ENCODE assay signal across 9 cellular contexts in genomic region chr12:56160894-56161667, GRCh38.
DNase-seq lines count a peak whose midpoint lies in the region; ATAC-seq and TF ChIP-seq lines count a peak whose summit lies in the region.
"Had no signal": no experiment of that assay in that cellular context is flagged by ENCODE, and none has a peak within 500 bp of the region (broad histone marks: within the 10 kb centered on the region; RNA-seq: fewer than 3 reads in every experiment).

No MANE protein-coding gene starts in this region.

- peaks cover 39% of the 10 kb centered on the region for H3K4me1 ChIP-seq in HUES6 (ENCODE audit: control insufficient read depth, insufficient read depth, low read length)
- peaks cover 13 to 42% of the 10 kb centered on the region in 2 donors for H3K4me1 ChIP-seq in muscle layer of duodenum (ENCODE audit: control insufficient read depth in 1 of 2, insufficient read depth in 2 of 2, low read length in 2 of 2)

- TF ChIP-seq CTCF in 22Rv1 (IDR thresholded peaks at IDR 0.05): no peak

- ATAC-seq in HG03571 (IDR thresholded peaks at IDR 0.05; ENCODE audit: unreplicated experiment): no peak

- peak overlapping the region; percentile 98 for H3K9ac ChIP-seq in HUES6 (ENCODE audit: low read length)

- no peak for DNase-seq in caudate nucleus (lab: John Stamatoyannopoulos, UW)
- DNase-seq in hypothalamus (lab: John Stamatoyannopoulos, UW): no peak
- no peak for DNase-seq in Ammon's horn (ENCODE audit: low spot score)
- no peak for DNase-seq in NCI-H2029 (lab: John Stamatoyannopoulos, UW)
- DNase-seq: GDM1 had no signal

- H3K27ac ChIP-seq in 22Rv1: peak overlapping the region; percentile 90
- H3K27ac ChIP-seq in HUES6 (ENCODE audit: low read depth, low read length): no peak overlapping the region
- peak overlapping the region; percentile 21 for H3K27ac ChIP-seq in caudate nucleus (ENCODE audit: low read depth, low read length)
- H3K27ac ChIP-seq in muscle layer of duodenum (ENCODE audit: low read length): peak overlapping the region; percentile 100

- H3K36me3 ChIP-seq in HUES6 (ENCODE audit: control insufficient read depth, insufficient read depth, low read length) (peaks cover 69% of the 10 kb centered on the region), muscle layer of duodenum (ENCODE audit: control insufficient read depth in 1 of 2, insufficient read depth in 2 of 2, low read length in 2 of 2) (peaks cover 48 to 58% of the 10 kb centered on the region in 2 donors)

- peak overlapping the region; percentile 88; the same call in 1 of the 2 replicates for H3K4me3 ChIP-seq in HUES6 (ENCODE audit: low read depth, low read length)
- H3K4me3 ChIP-seq in muscle layer of duodenum (ENCODE audit: low read depth in 1 of 2, low read length in 2 of 2): peak overlapping the region; percentile 71 to 100

- H3K27me3 ChIP-seq in HUES6 (ENCODE audit: control insufficient read depth, insufficient read depth, low read length) (no peaks in the 10 kb centered on the region), muscle layer of duodenum (ENCODE audit: low read depth, low read length) (no peaks in the 10 kb centered on the region)

- H3K9me3 ChIP-seq in HUES6 (ENCODE audit: control insufficient read depth, insufficient read depth, low read depth, low read length) (no peaks in the 10 kb centered on the region), muscle layer of duodenum (ENCODE audit: control insufficient read depth in 1 of 2, low read length in 2 of 2) (no peaks in the 10 kb centered on the region)
